ENCODE assay signal across 25 cellular contexts in genomic region chr10:57891201-57892006, GRCh38.
DNase-seq lines count a peak whose midpoint lies in the region; ATAC-seq, FAIRE-seq and TF ChIP-seq lines count a peak whose summit lies in the region.
"Had no signal": no experiment of that assay in that cellular context is flagged by ENCODE, and none has a peak within 500 bp of the region (broad histone marks: within the 10 kb centered on the region; RNA-seq: fewer than 3 reads in every experiment).

No MANE protein-coding gene starts in this region.

- H3K4me2 ChIP-seq in smooth muscle cell = no peak overlapping the region
- H3K4me2 ChIP-seq: BLaER1 had no signal

- TF ChIP-seq CTCF in liver (IDR thresholded peaks at IDR 0.05; ENCODE audit: low read depth, low read length, missing input control) (no peak), smooth muscle cell (IDR thresholded peaks at IDR 0.05; ENCODE audit: borderline replicate concordance, insufficient read depth, poor library complexity, severe bottlenecking) (no peak), kidney (IDR thresholded peaks at IDR 0.05; ENCODE audit: borderline replicate concordance, extremely low read depth, insufficient read depth) (no peak), thyroid gland (IDR thresholded peaks at IDR 0.05) (no peak)

- no peaks in the 10 kb centered on the region for H4K20me1 ChIP-seq in smooth muscle cell (ENCODE audit: low read depth)
- H4K20me1 ChIP-seq: BLaER1 had no signal

- H3K27ac ChIP-seq in liver (ENCODE audit: low read depth in 1 of 2, low read length in 2 of 2) = peak overlapping the region in 1 of 2 donors; percentile 2
- H3K27ac ChIP-seq in smooth muscle cell (ENCODE audit: low read depth) = no peak overlapping the region
- no peak overlapping the region for H3K27ac ChIP-seq in kidney (ENCODE audit: low read depth in 2 of 2, low read length in 2 of 2)
- H3K27ac ChIP-seq in thyroid gland = no peak overlapping the region
- H3K27ac ChIP-seq: BLaER1, HL-60 had no signal

- H3K9ac ChIP-seq in liver (ENCODE audit: low read depth in 1 of 2, low read length in 2 of 2) = no peak overlapping the region
- H3K9ac ChIP-seq in smooth muscle cell (ENCODE audit: low read depth) = no peak overlapping the region
- H3K9ac ChIP-seq in kidney (ENCODE audit: low read length in 2 of 2) = no peak overlapping the region
- H3K9ac ChIP-seq: BLaER1 had no signal

- WGBS in liver = 34% methylated on average over 7 of the region's 7 CpGs
- WGBS in smooth muscle cell (ENCODE audit: low lambda C conversion rate) = 87% methylated on average over 7 of the region's 7 CpGs
- 82 to 87% methylated on average over 7 of the region's 7 CpGs for WGBS in thyroid gland, 2 donors

- no peak for TF ChIP-seq RAD21 in liver (IDR thresholded peaks at IDR 0.05)

- intact Hi-C loops in kidney (cut with DNase I) = no loop called here
- intact Hi-C loops in thyroid gland (cut with DNase I) = no loop called here

- H3K27me3 ChIP-seq in liver (ENCODE audit: control insufficient read depth in 4 of 4, insufficient read depth in 4 of 4, low read length in 3 of 4) (no peaks in the 10 kb centered on the region), smooth muscle cell (ENCODE audit: low read depth) (no peaks in the 10 kb centered on the region), thyroid gland (no peaks in the 10 kb centered on the region)
- H3K27me3 ChIP-seq: BLaER1 had no signal

- H3K36me3 ChIP-seq in liver (ENCODE audit: control insufficient read depth in 4 of 4, insufficient read depth in 3 of 4, low read depth in 1 of 4, low read length in 3 of 4) (no peaks in the 10 kb centered on the region), smooth muscle cell (ENCODE audit: low read depth) (no peaks in the 10 kb centered on the region), kidney (ENCODE audit: control insufficient read depth in 1 of 2, insufficient read depth in 2 of 2, low read length in 2 of 2) (no peaks in the 10 kb centered on the region), thyroid gland (no peaks in the 10 kb centered on the region)
- H3K36me3 ChIP-seq: BLaER1 had no signal

- ATAC-seq in GM18511 (IDR thresholded peaks at IDR 0.05; ENCODE audit: unreplicated experiment) (peak; percentile 85), HG03432 (IDR thresholded peaks at IDR 0.05; ENCODE audit: unreplicated experiment) (peak; percentile 83)
- ATAC-seq: CD8-positive, alpha-beta T cell; K562 had no signal

- DNase-seq in SK-N-DZ (ENCODE audit: low spot score) (peak; percentile 80), smooth muscle cell (lab: John Stamatoyannopoulos, UW; ENCODE audit: unreplicated experiment) (no peak), kidney (no peak), thyroid gland (no peak), NCI-H526 (lab: John Stamatoyannopoulos, UW) (no peak)
- DNase-seq: CD8-positive, alpha-beta T cell; DMS79 treated with DMSO at 0.1 percent for 48 hours; H9; NCI-H1436; NCI-H2029 treated with DMSO at 0.1 percent for 48 hours; NCI-H2171 treated with DMSO at 0.1 percent for 48 hours; NCI-H446 treated with DMSO at 0.1 percent for 48 hours; NCI-H82; RPMI8226; SIG-M5 had no signal

- no peak overlapping the region for H2AFZ ChIP-seq in smooth muscle cell (ENCODE audit: low read depth)

- H3K9me3 ChIP-seq in liver (ENCODE audit: control insufficient read depth in 4 of 4, low read length in 3 of 4) = no peaks in the 10 kb centered on the region
- H3K9me3 ChIP-seq in smooth muscle cell (replicated peaks; ENCODE audit: low read depth) = no peaks in the 10 kb centered on the region
- no peaks in the 10 kb centered on the region for H3K9me3 ChIP-seq in kidney (ENCODE audit: control insufficient read depth in 1 of 2, low read length in 2 of 2)
- H3K9me3 ChIP-seq in thyroid gland = no peaks in the 10 kb centered on the region
- H3K9me3 ChIP-seq: BLaER1 had no signal

- H3K4me3 ChIP-seq in liver (ENCODE audit: low read depth in 1 of 3, low read length in 3 of 3) = no peak overlapping the region
- H3K4me3 ChIP-seq in smooth muscle cell = no peak overlapping the region
- no peak overlapping the region for H3K4me3 ChIP-seq in kidney (ENCODE audit: low read length in 2 of 2)
- H3K4me3 ChIP-seq in thyroid gland (replicated peaks in 1 of 3) = no peak overlapping the region
- H3K4me3 ChIP-seq: BLaER1, K562 had no signal

- no peaks in the 10 kb centered on the region for H3K79me2 ChIP-seq in smooth muscle cell (ENCODE audit: low read depth)

- H3F3A ChIP-seq in smooth muscle cell (ENCODE audit: low read depth) = no peaks in the 10 kb centered on the region

- no peak for FAIRE-seq in kidney (lab: Jason Lieb, UNC)
- FAIRE-seq: D721Med, G401.6, GM18507, GM19239, K562 had no signal

- no peak for TF ChIP-seq POLR2A in thyroid gland (IDR thresholded peaks at IDR 0.05)

- H3K4me1 ChIP-seq in liver (ENCODE audit: control insufficient read depth in 4 of 4, insufficient read depth in 4 of 4, low read length in 3 of 4) = peaks cover 0 to 6% (median under 1%) of the 10 kb centered on the region in 4 donors
- H3K4me1 ChIP-seq in smooth muscle cell (ENCODE audit: low read depth) = no peaks in the 10 kb centered on the region
- H3K4me1 ChIP-seq in kidney (ENCODE audit: control insufficient read depth in 1 of 2, insufficient read depth in 1 of 2, low read depth in 1 of 2, low read length in 2 of 2) = no peaks in the 10 kb centered on the region
- no peaks in the 10 kb centered on the region for H3K4me1 ChIP-seq in thyroid gland
- H3K4me1 ChIP-seq: BLaER1 had no signal

TF ChIP-seq in liver, 16 proteins besides CTCF, POLR2A, EP300 and RAD21:
- TF ChIP-seq TAF1 (conservative IDR thresholded peaks at IDR 0.05) (no peak), RXRA (IDR thresholded peaks at IDR 0.05) (peak in 1 of 2 donors; percentile 13), SP1 (IDR thresholded peaks at IDR 0.05) (peak; percentile 55), EGR1 (IDR thresholded peaks at IDR 0.05; ENCODE audit: low read depth in 2 of 2) (no peak), HNF4A (conservative IDR thresholded peaks at IDR 0.05) (peak; percentile 50 to 60), FOXA1 (IDR thresholded peaks at IDR 0.05) (no peak), GABPA (IDR thresholded peaks at IDR 0.05 in 1 of 2, conservative IDR thresholded peaks at IDR 0.05 in 1 of 2) (no peak), HNF4G (IDR thresholded peaks at IDR 0.05) (peak; percentile 11), NR2F2 (IDR thresholded peaks at IDR 0.05) (no peak), YY1 (IDR thresholded peaks at IDR 0.05) (no peak), JUND (IDR thresholded peaks at IDR 0.05) (no peak), FOXA2 (IDR thresholded peaks at IDR 0.05) (no peak), ATF3 (IDR thresholded peaks at IDR 0.05) (no peak), ZBTB33 (IDR thresholded peaks at IDR 0.05) (no peak)
- TF ChIP-seq, protein P1, sequence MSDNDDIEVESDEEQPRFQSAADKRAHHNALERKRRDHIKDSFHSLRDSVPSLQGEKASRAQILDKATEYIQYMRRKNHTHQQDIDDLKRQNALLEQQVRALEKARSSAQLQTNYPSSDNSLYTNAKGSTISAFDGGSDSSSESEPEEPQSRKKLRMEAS (IDR thresholded peaks at IDR 0.05) = no peak
- TF ChIP-seq, protein P2, sequence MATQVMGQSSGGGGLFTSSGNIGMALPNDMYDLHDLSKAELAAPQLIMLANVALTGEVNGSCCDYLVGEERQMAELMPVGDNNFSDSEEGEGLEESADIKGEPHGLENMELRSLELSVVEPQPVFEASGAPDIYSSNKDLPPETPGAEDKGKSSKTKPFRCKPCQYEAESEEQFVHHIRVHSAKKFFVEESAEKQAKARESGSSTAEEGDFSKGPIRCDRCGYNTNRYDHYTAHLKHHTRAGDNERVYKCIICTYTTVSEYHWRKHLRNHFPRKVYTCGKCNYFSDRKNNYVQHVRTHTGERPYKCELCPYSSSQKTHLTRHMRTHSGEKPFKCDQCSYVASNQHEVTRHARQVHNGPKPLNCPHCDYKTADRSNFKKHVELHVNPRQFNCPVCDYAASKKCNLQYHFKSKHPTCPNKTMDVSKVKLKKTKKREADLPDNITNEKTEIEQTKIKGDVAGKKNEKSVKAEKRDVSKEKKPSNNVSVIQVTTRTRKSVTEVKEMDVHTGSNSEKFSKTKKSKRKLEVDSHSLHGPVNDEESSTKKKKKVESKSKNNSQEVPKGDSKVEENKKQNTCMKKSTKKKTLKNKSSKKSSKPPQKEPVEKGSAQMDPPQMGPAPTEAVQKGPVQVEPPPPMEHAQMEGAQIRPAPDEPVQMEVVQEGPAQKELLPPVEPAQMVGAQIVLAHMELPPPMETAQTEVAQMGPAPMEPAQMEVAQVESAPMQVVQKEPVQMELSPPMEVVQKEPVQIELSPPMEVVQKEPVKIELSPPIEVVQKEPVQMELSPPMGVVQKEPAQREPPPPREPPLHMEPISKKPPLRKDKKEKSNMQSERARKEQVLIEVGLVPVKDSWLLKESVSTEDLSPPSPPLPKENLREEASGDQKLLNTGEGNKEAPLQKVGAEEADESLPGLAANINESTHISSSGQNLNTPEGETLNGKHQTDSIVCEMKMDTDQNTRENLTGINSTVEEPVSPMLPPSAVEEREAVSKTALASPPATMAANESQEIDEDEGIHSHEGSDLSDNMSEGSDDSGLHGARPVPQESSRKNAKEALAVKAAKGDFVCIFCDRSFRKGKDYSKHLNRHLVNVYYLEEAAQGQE (IDR thresholded peaks at IDR 0.05) = peak; percentile 95
